ENCODE assay signal across 24 cellular contexts in the genomic region with DNA sequence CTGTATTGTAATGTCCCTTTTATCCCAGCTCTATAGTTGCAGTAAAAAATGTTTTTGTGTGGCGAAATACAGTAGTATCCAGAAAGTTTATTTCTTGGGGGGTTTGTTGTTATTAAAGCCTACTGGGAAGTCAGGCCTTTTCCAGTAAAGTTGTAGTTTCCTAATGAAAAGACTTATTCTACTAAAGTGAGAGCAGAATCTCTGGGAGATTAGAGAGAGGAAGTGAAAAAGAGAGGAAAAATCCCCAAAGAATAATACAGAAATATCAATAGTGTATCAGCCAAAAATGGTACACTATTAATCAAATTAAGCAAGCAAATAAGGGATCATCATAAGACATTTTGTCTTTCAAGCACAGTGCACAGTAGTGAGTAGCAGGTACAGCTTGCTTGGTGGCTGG.
"Had no signal": no experiment of that assay in that cellular context is flagged by ENCODE, and none has a peak within 500 bp of the region (broad histone marks: within the 10 kb centered on the region; RNA-seq: fewer than 3 reads in every experiment).

No MANE protein-coding gene starts in this region.

- H3K27ac ChIP-seq: epithelial cell of prostate, gastroesophageal sphincter, neutrophil, ovary, psoas muscle, right atrium auricular region, thoracic aorta, upper lobe of left lung had no signal

- ATAC-seq: gastroesophageal sphincter, left cardiac atrium, mucosa of descending colon, psoas muscle had no signal

- H3K27me3 ChIP-seq: gastroesophageal sphincter, neutrophil, ovary, right atrium auricular region, spleen, upper lobe of left lung had no signal

- H3K4me1 ChIP-seq: gastroesophageal sphincter, psoas muscle, right atrium auricular region, upper lobe of left lung had no signal

- H3K27ac Mint-ChIP-seq: activated naive CD4-positive, alpha-beta T cell treated with anti-CD3 and anti-CD28 coated beads for 36 hours had no signal

- H3K4me3 ChIP-seq: gastroesophageal sphincter, mucosa of descending colon, ovary, psoas muscle, right atrium auricular region, thoracic aorta, upper lobe of left lung had no signal

- DNase-seq: activated CD4-positive, alpha-beta T cell treated with anti-CD3 and anti-CD28 coated beads for 1 hour; activated CD8-positive, alpha-beta memory T cell treated with anti-CD3 and anti-CD28 coated beads, Interleukin-2, amount 50 U/mL, for 48 hours; activated effector memory CD4-positive, alpha-beta T cell treated with Interleukin-2 at 50 U/mL for 16 hours; activated naive CD4-positive, alpha-beta T cell treated with anti-CD3 and anti-CD28 coated beads for 36 hours; activated T-cell treated with anti-CD3 and anti-CD28 coated beads, Interleukin-2, amount 50 U/mL, for 48 hours; cortex of kidney; head of caudate nucleus; hypothalamus; islet precursor cell; left cardiac atrium; mucosa of descending colon; ovary; psoas muscle; spleen; stimulated activated CD4-positive, alpha-beta T cell treated with anti-CD3 and anti-CD28 coated beads, Interleukin-4, amount 100 ng/mL, for 1 hour; stimulated activated naive CD4-positive, alpha-beta T cell treated with Interleukin-2 at 50 U/mL for 16 hours; T-cell; T-helper 9 cell; upper lobe of left lung had no signal

- H3K9me3 Mint-ChIP-seq: activated naive CD4-positive, alpha-beta T cell treated with anti-CD3 and anti-CD28 coated beads for 36 hours; T-cell had no signal

- H3K36me3 Mint-ChIP-seq: T-cell had no signal

- H3K9me3 ChIP-seq: gastroesophageal sphincter, mucosa of descending colon, neutrophil, ovary, psoas muscle, right atrium auricular region, spleen, thoracic aorta, upper lobe of left lung had no signal

- H3K36me3 ChIP-seq: gastroesophageal sphincter, neutrophil, ovary, right atrium auricular region, spleen, thoracic aorta, upper lobe of left lung had no signal
